Comparison of ENCODE assay signal across 8 cellular contexts in genomic region chr14:90274808-90275454, GRCh38. TPM values are rescaled to one million over a fixed set of nuclear protein-coding genes. Genes with fewer than 3 reads are reported as not detected.
DNase-seq lines count a peak whose midpoint lies in the region; TF ChIP-seq lines count a peak whose summit lies in the region.

No MANE protein-coding gene starts in this region.

- no peaks in the 10 kb centered on the region for H3K9me3 Mint-ChIP-seq in HFFc6
- no peaks in the 10 kb centered on the region for H3K9me3 Mint-ChIP-seq in activated T-cell treated with anti-CD3 and anti-CD28 coated beads, Interleukin-2, amount 50 U/mL, for 24 hours

- H3K4me3 ChIP-seq in fibroblast of villous mesenchyme (ENCODE audit: low read depth, low read length): no peak overlapping the region

- TF ChIP-seq CTCF in HFFc6 (IDR thresholded peaks at IDR 0.05) (no peak), fibroblast of villous mesenchyme (IDR thresholded peaks at IDR 0.05; ENCODE audit: insufficient read depth, low read depth, low read length) (no peak)

- H3K36me3 Mint-ChIP-seq in HFFc6 (ENCODE audit: low read depth): peaks cover 22% of the 10 kb centered on the region
- H3K36me3 Mint-ChIP-seq in activated T-cell treated with anti-CD3 and anti-CD28 coated beads, Interleukin-2, amount 50 U/mL, for 24 hours (ENCODE audit: low read depth): peaks cover 96% of the 10 kb centered on the region

- no peak overlapping the region for H3K4me3 Mint-ChIP-seq in HFFc6
- H3K4me3 Mint-ChIP-seq in activated T-cell treated with anti-CD3 and anti-CD28 coated beads, Interleukin-2, amount 50 U/mL, for 24 hours: peak overlapping the region; percentile 35

- DNase-seq in HFFc6: peak; percentile 37
- DNase-seq in activated T-cell treated with anti-CD3 and anti-CD28 coated beads, Interleukin-2, amount 50 U/mL, for 24 hours: no peak
- DNase-seq in fibroblast of villous mesenchyme (ENCODE audit: low read depth): peak; percentile 49
- DNase-seq in stimulated activated CD4-positive, alpha-beta T cell treated with anti-CD3 and anti-CD28 coated beads, Interleukin-15, amount 100 ng/mL, for 24 hours: peak; percentile 55
- no peak for DNase-seq in NCI-H2107 (lab: John Stamatoyannopoulos, UW)
- no peak for DNase-seq in SW 1271 (lab: John Stamatoyannopoulos, UW)
- no peak for DNase-seq in NCI-H1694 (lab: John Stamatoyannopoulos, UW)
- no peak for DNase-seq in T1000 (lab: John Stamatoyannopoulos, UW)

- peak overlapping the region; percentile 77 for H3K27ac Mint-ChIP-seq in HFFc6
- H3K27ac Mint-ChIP-seq in activated T-cell treated with anti-CD3 and anti-CD28 coated beads, Interleukin-2, amount 50 U/mL, for 24 hours: peak overlapping the region; percentile 96

- H3K4me1 Mint-ChIP-seq in HFFc6 (ENCODE audit: low read depth): peaks cover 25% of the 10 kb centered on the region
- H3K4me1 Mint-ChIP-seq in activated T-cell treated with anti-CD3 and anti-CD28 coated beads, Interleukin-2, amount 50 U/mL, for 24 hours (ENCODE audit: low read depth): peaks cover 24% of the 10 kb centered on the region

- H3K27me3 Mint-ChIP-seq in HFFc6 (ENCODE audit: insufficient read depth): peaks cover 2% of the 10 kb centered on the region
- H3K27me3 Mint-ChIP-seq in activated T-cell treated with anti-CD3 and anti-CD28 coated beads, Interleukin-2, amount 50 U/mL, for 24 hours: no peaks in the 10 kb centered on the region

RNA-seq across cellular contexts. Expression of gene PSMC1, which starts 18.6 kb away (rescaled TPM):
- 100 to 1,000 TPM; 135 to 154 (median 150) TPM for total RNA-seq in HFFc6 (2021; fragmentation: NEBNext Ultra II Directional; extraction: Animal tissue kit (Norgen Biotek cat#: 25700))
- total RNA-seq in fibroblast of villous mesenchyme: 88.3 and 113 TPM in 2 replicates

RNA-seq across cellular contexts. Expression of gene NRDE2, which starts 56.8 kb away (rescaled TPM):
- total RNA-seq in HFFc6 (2021; fragmentation: NEBNext Ultra II Directional; extraction: Animal tissue kit (Norgen Biotek cat#: 25700)): 10 to 100 TPM in 3 of 6 experiments, 1 to 10 TPM in 3; 7.9 to 12.1 (median 9.8) TPM
- 10.0 and 12.1 TPM in 2 replicates for total RNA-seq in fibroblast of villous mesenchyme

Comparison
In these comparisons a context has a peak if more than half of its experiments do, and no peak if none do; other contexts are left out.
1. DNase-seq: peak in HFFc6 (single experiment), fibroblast of villous mesenchyme (single experiment) and stimulated activated CD4-positive, alpha-beta T cell treated with anti-CD3 and anti-CD28 coated beads, Interleukin-15, amount 100 ng/mL, for 24 hours (single experiment); none in activated T-cell treated with anti-CD3 and anti-CD28 coated beads, Interleukin-2, amount 50 U/mL, for 24 hours (single experiment), NCI-H2107 (single experiment), SW 1271 (0 of 2), NCI-H1694 (single experiment) and T1000 (single experiment).